Comparison of ENCODE assay signal across 9 cellular contexts in genomic region chr6:40586369-40586768, GRCh38. TPM values are rescaled to one million over a fixed set of nuclear protein-coding genes. Genes with fewer than 3 reads are reported as not detected.
DNase-seq lines count a peak whose midpoint lies in the region; ATAC-seq and TF ChIP-seq lines count a peak whose summit lies in the region.
"Had no signal": no experiment of that assay in that cellular context is flagged by ENCODE, and none has a peak within 500 bp of the region (broad histone marks: within the 10 kb centered on the region; RNA-seq: fewer than 3 reads in every experiment).

No MANE protein-coding gene starts in this region.

- no peaks in the 10 kb centered on the region for H3K79me2 ChIP-seq in DND-41 (ENCODE audit: insufficient read depth, low read length)

- peak overlapping the region; percentile 18 to 62; a peak in 3 of 4 replicates for H3K4me3 ChIP-seq in DND-41 (ENCODE audit: low read depth in 1 of 2, low read length in 2 of 2)

- H2AFZ ChIP-seq in DND-41 (ENCODE audit: low read depth, low read length) = peak overlapping the region; percentile 19; the same call in 1 of the 2 replicates

- peak overlapping the region; percentile 54 for H3K9ac ChIP-seq in DND-41 (ENCODE audit: low read depth, low read length)

- peak overlapping the region; percentile 79 for H3K4me2 ChIP-seq in DND-41 (ENCODE audit: insufficient read depth, low read length)

- H3K4me3 Mint-ChIP-seq in CD14-positive monocyte = peak overlapping the region; percentile 18 to 83
- H3K4me3 Mint-ChIP-seq in brain = peak overlapping the region; percentile 93 to 99 (median 96)
- H3K4me3 Mint-ChIP-seq in natural killer cell = peak overlapping the region; percentile 94

- H3K27ac ChIP-seq in DND-41 (ENCODE audit: low read length) = peak overlapping the region; percentile 56

- peaks cover 52% of the 10 kb centered on the region for H3K4me1 ChIP-seq in DND-41 (ENCODE audit: insufficient read depth, low read length)

- ATAC-seq in DND-41 (ENCODE audit: insufficient read depth, low read depth) = no peak
- ATAC-seq in natural killer cell = no peak
- ATAC-seq in HG03571 (IDR thresholded peaks at IDR 0.05; ENCODE audit: unreplicated experiment) = no peak
- ATAC-seq in HG02571 (IDR thresholded peaks at IDR 0.05; ENCODE audit: unreplicated experiment) = no peak

- peaks cover 26% of the 10 kb centered on the region for H3K27me3 ChIP-seq in DND-41 (ENCODE audit: insufficient read depth, low read length, poor library complexity)

- H3K36me3 ChIP-seq in DND-41 (ENCODE audit: insufficient read depth, low read length) = no peaks in the 10 kb centered on the region

- H4K20me1 ChIP-seq in DND-41 (ENCODE audit: insufficient read depth, low read length) = no peaks in the 10 kb centered on the region

- intact Hi-C loops in CD14-positive monocyte (cut with micrococcal nuclease) = no loop called here
- intact Hi-C loops in natural killer cell (cut with micrococcal nuclease) = no loop called here

- H3K9me3 ChIP-seq in DND-41 (ENCODE audit: insufficient read depth, low read length, severe bottlenecking) = no peaks in the 10 kb centered on the region

- H3K27me3 Mint-ChIP-seq in CD14-positive monocyte (ENCODE audit: low read depth in 3 of 3) (peaks cover 41 to 56% (median 54%) of the 10 kb centered on the region in 3 donors), brain (peaks cover 40% of the 10 kb centered on the region), natural killer cell (ENCODE audit: low read depth in 2 of 2) (no peaks in the 10 kb centered on the region)

- peaks cover 7% of the 10 kb centered on the region for H3K4me1 Mint-ChIP-seq in CD14-positive monocyte
- H3K4me1 Mint-ChIP-seq in brain = peaks cover 38% of the 10 kb centered on the region
- peaks cover 0 to 56% of the 10 kb centered on the region in 2 donors for H3K4me1 Mint-ChIP-seq in natural killer cell

- H3K36me3 Mint-ChIP-seq in CD14-positive monocyte = peaks cover 0 to 2% of the 10 kb centered on the region in 2 donors
- no peaks in the 10 kb centered on the region for H3K36me3 Mint-ChIP-seq in brain
- H3K36me3 Mint-ChIP-seq in natural killer cell = no peaks in the 10 kb centered on the region

- TF ChIP-seq CTCF in CD14-positive monocyte (IDR thresholded peaks at IDR 0.05) (no peak), DND-41 (IDR thresholded peaks at IDR 0.05; ENCODE audit: borderline replicate concordance, extremely low read depth, low read length, poor library complexity, severe bottlenecking) (no peak), brain (conservative IDR thresholded peaks at IDR 0.05) (no peak), natural killer cell (IDR thresholded peaks at IDR 0.05) (no peak)

- H3K27ac Mint-ChIP-seq in CD14-positive monocyte (no peak overlapping the region), brain (peak overlapping the region; percentile 42 to 96 (median 83)), natural killer cell (peak overlapping the region in 1 of 2 donors; percentile 88)

- no peak for DNase-seq in CD14-positive monocyte (ENCODE audit: low spot score)
- peak; percentile 16 for DNase-seq in DND-41
- no peak for DNase-seq in natural killer cell
- DNase-seq in iPS-NIHi7 (ENCODE audit: extremely low spot score) = no peak
- DNase-seq in NCI-H774 (lab: John Stamatoyannopoulos, UW) = no peak
- DNase-seq: NK-92 treated with Interleukin-12 subunit alpha and Interleukin-12 subunit beta, amount 100 ng/mL, for 24 hours had no signal

- H3K9me3 Mint-ChIP-seq in CD14-positive monocyte (peaks cover 0 to 10% (median 0%) of the 10 kb centered on the region in 7 donors), brain (peaks cover 0 to 6% (median 3%) of the 10 kb centered on the region in 5 experiments), natural killer cell (no peaks in the 10 kb centered on the region)

RNA-seq across cellular contexts. Expression of gene LRFN2, which starts 0.8 kb away (rescaled TPM):
- not detected for polyA plus RNA-seq in CD14-positive monocyte
- polyA plus RNA-seq in brain (ENCODE audit: insufficient read depth, low read depth, low replicate concordance) = 2.0 TPM
- 1 to 10 TPM; 3.0 to 3.6 (median 3.5) TPM for total RNA-seq in natural killer cell

Comparison
In these comparisons a context has a peak if more than half of its experiments do, and no peak if none do; other contexts are left out.
1. H3K27ac Mint-ChIP-seq: peak in brain (5 of 5); none in CD14-positive monocyte (0 of 7).
2. Peak in every context shown above with its lines, with median percentiles within 50 percentile points of each other: H3K4me3 Mint-ChIP-seq.